In genomic region chr1:27436204-27437159, GRCh38 we compare ENCODE assay signal across 8 cellular contexts. TPM values are rescaled to one million over a fixed set of nuclear protein-coding genes. Genes with fewer than 3 reads are reported as not detected.
DNase-seq lines count a peak whose midpoint lies in the region; ATAC-seq and TF ChIP-seq lines count a peak whose summit lies in the region.

No MANE protein-coding gene starts in this region.

- intact Hi-C loops in vagina (cut with DNase I), result no loop called here

- H3K23ac ChIP-seq in mesenchymal stem cell (ENCODE audit: low read length in 2 of 2), result no peak overlapping the region

- H3K9me3 ChIP-seq in mesenchymal stem cell (ENCODE audit: control insufficient read depth, low read length) (no peaks in the 10 kb centered on the region), vagina (no peaks in the 10 kb centered on the region)

- 96% methylated on average over 2 of the region's 5 CpGs for WGBS in mesenchymal stem cell

- peak overlapping the region in 1 of 2 experiments; percentile 73 for H3K4ac ChIP-seq in mesenchymal stem cell (ENCODE audit: low read depth in 1 of 2, low read length in 2 of 2)

- H2BK120ac ChIP-seq in mesenchymal stem cell (ENCODE audit: low read depth, low read length), result no peak overlapping the region

- DNase-seq in DMS53 (lab: John Stamatoyannopoulos, UW), result peak; percentile 50
- DNase-seq in DMS53 treated with DMSO at 0.1 percent for 48 hours (lab: John Stamatoyannopoulos, UW; ENCODE audit: unreplicated experiment), result no peak
- peak; percentile 25 for DNase-seq in NOMO-1 treated with dmso at 0.1 percent for 144 hours (lab: John Stamatoyannopoulos, UW; ENCODE audit: unreplicated experiment)
- peak; percentile 53 for DNase-seq in central memory CD4-positive, alpha-beta T cell
- DNase-seq in mesenchymal stem cell, result peak; percentile 81
- DNase-seq in vagina (ENCODE audit: extremely low spot score in 2 of 2), result no peak
- DNase-seq in activated CD8-positive, alpha-beta memory T cell treated with anti-CD3 and anti-CD28 coated beads, Interleukin-2, amount 50 U/mL, for 4 hours, result no peak

- no peak for TF ChIP-seq POLR2A in vagina (IDR thresholded peaks at IDR 0.05)

- H3K27ac ChIP-seq in mesenchymal stem cell (ENCODE audit: low read length, poor library complexity, severe bottlenecking) (no peak overlapping the region), vagina (peak overlapping the region; percentile 56)

- no peak overlapping the region for H2AK5ac ChIP-seq in mesenchymal stem cell (ENCODE audit: low read length, severe bottlenecking)

- no peak overlapping the region for H2AFZ ChIP-seq in mesenchymal stem cell (ENCODE audit: low read depth, low read length)

- H3K4me1 ChIP-seq in mesenchymal stem cell (ENCODE audit: control insufficient read depth, insufficient read depth, low read depth, low read length) (peaks cover 8% of the 10 kb centered on the region), vagina (peaks cover 79% of the 10 kb centered on the region)

- no peak overlapping the region for H4K8ac ChIP-seq in mesenchymal stem cell (ENCODE audit: low read length)

- H4K91ac ChIP-seq in mesenchymal stem cell (ENCODE audit: low read length), result no peak overlapping the region

- H2BK5ac ChIP-seq in mesenchymal stem cell (ENCODE audit: low read depth, low read length, poor library complexity, severe bottlenecking), result no peak overlapping the region

- peak overlapping the region; percentile 10 for H3K9ac ChIP-seq in mesenchymal stem cell (ENCODE audit: low read length)

- no peak overlapping the region for H3K4me2 ChIP-seq in mesenchymal stem cell (ENCODE audit: low read length, poor library complexity, severe bottlenecking)

- no peak for TF ChIP-seq CTCF in vagina (IDR thresholded peaks at IDR 0.05)

- ATAC-seq in HG02588 (IDR thresholded peaks at IDR 0.05; ENCODE audit: unreplicated experiment), result no peak

- H3K18ac ChIP-seq in mesenchymal stem cell (ENCODE audit: low read depth in 1 of 2, low read length in 2 of 2), result no peak overlapping the region

- H2BK12ac ChIP-seq in mesenchymal stem cell (ENCODE audit: low read length in 2 of 2), result no peak overlapping the region

- H3K4me3 ChIP-seq in mesenchymal stem cell (ENCODE audit: insufficient read depth in 1 of 2, low read depth in 1 of 2, low read length in 2 of 2) (peak overlapping the region in 1 of 2 experiments; percentile 13), vagina (no peak overlapping the region)

- H3K14ac ChIP-seq in mesenchymal stem cell (ENCODE audit: low read length in 2 of 2), result no peak overlapping the region

- H2BK15ac ChIP-seq in mesenchymal stem cell (ENCODE audit: low read depth, poor library complexity, severe bottlenecking), result no peak overlapping the region

- no peaks in the 10 kb centered on the region for H3K27me3 ChIP-seq in mesenchymal stem cell (ENCODE audit: control insufficient read depth in 1 of 2, insufficient read depth in 1 of 2, low read length in 2 of 2)
- no peaks in the 10 kb centered on the region for H3K27me3 ChIP-seq in vagina

- H3K79me1 ChIP-seq in mesenchymal stem cell (replicated peaks; ENCODE audit: low read length, poor library complexity, severe bottlenecking), result peaks cover 32% of the 10 kb centered on the region

- H3K36me3 ChIP-seq in mesenchymal stem cell (ENCODE audit: control insufficient read depth in 1 of 2, insufficient read depth in 2 of 2, low read depth in 1 of 2, low read length in 2 of 2) (peaks cover 9 to 10% of the 10 kb centered on the region in 2 experiments), vagina (no peaks in the 10 kb centered on the region)

RNA-seq across cellular contexts. Expression of gene GPR3, which starts 44.1 kb away (rescaled TPM):
- polyA plus RNA-seq in mesenchymal stem cell (2013, experiment 1 of 2), result 3.9 TPM
- 4.4 TPM for polyA plus RNA-seq in mesenchymal stem cell (2013, experiment 2 of 2)
- 0.74 TPM for total RNA-seq in vagina

RNA-seq across cellular contexts. Expression of gene CD164L2, which starts 53.3 kb away (rescaled TPM):
- not detected for polyA plus RNA-seq in mesenchymal stem cell (2013, experiment 1 of 2)
- polyA plus RNA-seq in mesenchymal stem cell (2013, experiment 2 of 2), result not detected
- 7.6 TPM for total RNA-seq in vagina

RNA-seq across cellular contexts. Expression of gene WASF2, which starts 53.5 kb away (rescaled TPM):
- polyA plus RNA-seq in mesenchymal stem cell (2013, experiment 1 of 2), result 68.4 TPM
- 68.6 TPM for polyA plus RNA-seq in mesenchymal stem cell (2013, experiment 2 of 2)
- total RNA-seq in vagina, result 58.9 TPM

Comparison
In these comparisons a context has a peak if more than half of its experiments do, and no peak if none do; other contexts are left out.
1. DNase-seq: peak in DMS53 (single experiment), NOMO-1 treated with dmso at 0.1 percent for 144 hours (single experiment), central memory CD4-positive, alpha-beta T cell (single experiment) and mesenchymal stem cell (single experiment); none in DMS53 treated with DMSO at 0.1 percent for 48 hours (single experiment), vagina (0 of 2) and activated CD8-positive, alpha-beta memory T cell treated with anti-CD3 and anti-CD28 coated beads, Interleukin-2, amount 50 U/mL, for 4 hours (single experiment).